9 cellular contexts compared by ENCODE assay signal in genomic region chr13:40251343-40252032, GRCh38.
DNase-seq lines count a peak whose midpoint lies in the region; ATAC-seq and TF ChIP-seq lines count a peak whose summit lies in the region.
"Had no signal": no experiment of that assay in that cellular context is flagged by ENCODE, and none has a peak within 500 bp of the region (broad histone marks: within the 10 kb centered on the region; RNA-seq: fewer than 3 reads in every experiment).

No MANE protein-coding gene starts in this region.

- H2BK5ac ChIP-seq in mesendoderm (ENCODE audit: low read length) = no peak overlapping the region

- no peak overlapping the region for H3K4ac ChIP-seq in mesendoderm (ENCODE audit: low read depth, low read length)

- H3K9me3 Mint-ChIP-seq in activated B cell treated with CpG ODN at 0.5 μM for 24 hours = peaks cover 8% of the 10 kb centered on the region
- peaks cover 8% of the 10 kb centered on the region for H3K9me3 Mint-ChIP-seq in stimulated activated effector memory CD8-positive, alpha-beta T cell treated with anti-CD3 and anti-CD28 coated beads, Interleukin-12 subunit alpha, Interleukin-12 subunit beta, amount 100 ng/mL, for 72 hours

- no peaks in the 10 kb centered on the region for H3K79me2 ChIP-seq in mesendoderm (ENCODE audit: control insufficient read depth, insufficient read depth, low read length)

- H3K18ac ChIP-seq in mesendoderm (ENCODE audit: low read length) = no peak overlapping the region

- no peaks in the 10 kb centered on the region for H3K79me1 ChIP-seq in mesendoderm (ENCODE audit: low read length)

- no peaks in the 10 kb centered on the region for H3K27me3 ChIP-seq in mesendoderm (ENCODE audit: insufficient read depth, low read length, poor library complexity)
- H3K27me3 ChIP-seq: ascending aorta had no signal

- no peaks in the 10 kb centered on the region for H3K4me1 ChIP-seq in HEK293 (ENCODE audit: control insufficient read depth, insufficient read depth, low read length)
- H3K4me1 ChIP-seq in mesendoderm (ENCODE audit: control insufficient read depth, low read depth, low read length) = peaks cover 6% of the 10 kb centered on the region

- peak overlapping the region; percentile 27 for H3K27ac Mint-ChIP-seq in activated B cell treated with CpG ODN at 0.5 μM for 24 hours
- H3K27ac Mint-ChIP-seq in stimulated activated effector memory CD8-positive, alpha-beta T cell treated with anti-CD3 and anti-CD28 coated beads, Interleukin-12 subunit alpha, Interleukin-12 subunit beta, amount 100 ng/mL, for 72 hours = peak overlapping the region; percentile 41

- no peak overlapping the region for H3K4me2 ChIP-seq in mesendoderm (ENCODE audit: low read length)

- no peak overlapping the region for H2BK120ac ChIP-seq in mesendoderm (ENCODE audit: low read depth, low read length)

- H3K56ac ChIP-seq in mesendoderm (ENCODE audit: low read length) = no peak overlapping the region

- H3K9ac ChIP-seq in mesendoderm (ENCODE audit: low read length) = no peak overlapping the region

- peak; percentile 69 for ATAC-seq in activated B cell treated with CpG ODN at 0.5 μM for 24 hours (ENCODE audit: low read depth)
- ATAC-seq in stimulated activated effector memory CD8-positive, alpha-beta T cell treated with anti-CD3 and anti-CD28 coated beads, Interleukin-12 subunit alpha, Interleukin-12 subunit beta, amount 100 ng/mL, for 72 hours = peak; percentile 85
- ATAC-seq: Panc1 had no signal

- no peaks in the 10 kb centered on the region for H3K36me3 Mint-ChIP-seq in activated B cell treated with CpG ODN at 0.5 μM for 24 hours (ENCODE audit: low read depth)
- H3K36me3 Mint-ChIP-seq in stimulated activated effector memory CD8-positive, alpha-beta T cell treated with anti-CD3 and anti-CD28 coated beads, Interleukin-12 subunit alpha, Interleukin-12 subunit beta, amount 100 ng/mL, for 72 hours = no peaks in the 10 kb centered on the region

- no peaks in the 10 kb centered on the region for H3K27me3 Mint-ChIP-seq in activated B cell treated with CpG ODN at 0.5 μM for 24 hours

- no peak overlapping the region for H2BK15ac ChIP-seq in mesendoderm (replicated peaks; ENCODE audit: low read depth)

- CTCF ChIA-PET in HEK293 (lab: Yijun Ruan, JAX) (no interaction called here), activated B cell treated with CpG ODN at 0.5 μM for 24 hours (lab: Charles Lee) (interaction anchor here (1.4 kb wide), 1 partner anchor 31 kb away, joined by 3 read pairs; no protein-coding TSS in a partner anchor)

- H3K23ac ChIP-seq in mesendoderm (ENCODE audit: low read length) = no peak overlapping the region

- no peak overlapping the region for H3K4me3 ChIP-seq in HEK293 (ENCODE audit: low read depth, low read length)
- H3K4me3 ChIP-seq in mesendoderm (ENCODE audit: low read length) = no peak overlapping the region
- H3K4me3 ChIP-seq: ascending aorta had no signal

- H3K27ac ChIP-seq in HEK293 (ENCODE audit: extremely low read depth, low read depth, low read length) (no peak overlapping the region), mesendoderm (ENCODE audit: low read depth, low read length) (no peak overlapping the region)

- no peak overlapping the region for H4K5ac ChIP-seq in mesendoderm (ENCODE audit: low read length)

- in situ Hi-C loops in KBM-7 (cut with MboI; ENCODE audit: low pct_unique_long_range_greater_than_20kb, low sequenced_read_pairs) = no loop called here

- DNase-seq in activated B cell treated with CpG ODN at 0.5 μM for 24 hours (no peak), fibroblast of gingiva (ENCODE audit: low read depth) (peak; percentile 46), KBM-7 (no peak), mesendoderm (no peak), 8988T (no peak)
- no peak for DNase-seq in stimulated activated effector memory CD8-positive, alpha-beta T cell treated with anti-CD3 and anti-CD28 coated beads, Interleukin-12 subunit alpha, Interleukin-12 subunit beta, amount 100 ng/mL, for 72 hours (ENCODE audit: low spot score in 2 of 2)

- POLR2A ChIA-PET in HEK293 (lab: Yijun Ruan, JAX) = no interaction called here
- POLR2A ChIA-PET in activated B cell treated with CpG ODN at 0.5 μM for 24 hours (lab: Charles Lee) = no interaction called here

- no CpG with 5 or more reads among the region's 1 CpG for WGBS in mesendoderm (ENCODE audit: extremely low coverage, insufficient coverage, low lambda C conversion rate)

- no peaks in the 10 kb centered on the region for H3K9me3 ChIP-seq in HEK293 (ENCODE audit: control insufficient read depth, insufficient read depth, low read depth, low read length)

- intact Hi-C loops in activated B cell treated with CpG ODN at 0.5 μM for 24 hours (cut with micrococcal nuclease) = loop anchor here (1.0 kb wide), 1 partner anchor 414 kb away; no protein-coding TSS in a partner anchor

- TF ChIP-seq CTCF in HEK293 (tag by site-specific recombination; IDR thresholded peaks at IDR 0.05) (no peak), activated B cell treated with CpG ODN at 0.5 μM for 24 hours (IDR thresholded peaks at IDR 0.05) (no peak)

- H3K4me3 Mint-ChIP-seq in activated B cell treated with CpG ODN at 0.5 μM for 24 hours = no peak overlapping the region
- H3K4me3 Mint-ChIP-seq in stimulated activated effector memory CD8-positive, alpha-beta T cell treated with anti-CD3 and anti-CD28 coated beads, Interleukin-12 subunit alpha, Interleukin-12 subunit beta, amount 100 ng/mL, for 72 hours = peak overlapping the region; percentile 5

- H3K36me3 ChIP-seq in HEK293 (ENCODE audit: control insufficient read depth in 2 of 2, insufficient read depth in 1 of 2, low read length in 2 of 2) (no peaks in the 10 kb centered on the region), mesendoderm (ENCODE audit: control insufficient read depth, insufficient read depth, low read length) (no peaks in the 10 kb centered on the region)
- H3K36me3 ChIP-seq: ascending aorta had no signal

- H4K8ac ChIP-seq in mesendoderm (ENCODE audit: low read depth, low read length) = no peak overlapping the region

- no peak overlapping the region for H2AK5ac ChIP-seq in mesendoderm (ENCODE audit: low read length)

- peaks cover 12% of the 10 kb centered on the region for H3K4me1 Mint-ChIP-seq in activated B cell treated with CpG ODN at 0.5 μM for 24 hours
- H3K4me1 Mint-ChIP-seq in stimulated activated effector memory CD8-positive, alpha-beta T cell treated with anti-CD3 and anti-CD28 coated beads, Interleukin-12 subunit alpha, Interleukin-12 subunit beta, amount 100 ng/mL, for 72 hours = peaks cover 18% of the 10 kb centered on the region

TF ChIP-seq in HEK293, 187 proteins besides CTCF, POLR2A, EP300 and RAD21 (continues in another document):
- TF ChIP-seq ZFP37 (tag by site-specific recombination; IDR thresholded peaks at IDR 0.05) = no peak
- peak; percentile 80 for TF ChIP-seq REST (tag by site-specific recombination; IDR thresholded peaks at IDR 0.05)
- no peak for TF ChIP-seq GLIS1 (tag by site-specific recombination; IDR thresholded peaks at IDR 0.05)
- no peak for TF ChIP-seq ZNF266 (tag by site-specific recombination; IDR thresholded peaks at IDR 0.05; ENCODE audit: low read depth)
